In the genomic region with DNA sequence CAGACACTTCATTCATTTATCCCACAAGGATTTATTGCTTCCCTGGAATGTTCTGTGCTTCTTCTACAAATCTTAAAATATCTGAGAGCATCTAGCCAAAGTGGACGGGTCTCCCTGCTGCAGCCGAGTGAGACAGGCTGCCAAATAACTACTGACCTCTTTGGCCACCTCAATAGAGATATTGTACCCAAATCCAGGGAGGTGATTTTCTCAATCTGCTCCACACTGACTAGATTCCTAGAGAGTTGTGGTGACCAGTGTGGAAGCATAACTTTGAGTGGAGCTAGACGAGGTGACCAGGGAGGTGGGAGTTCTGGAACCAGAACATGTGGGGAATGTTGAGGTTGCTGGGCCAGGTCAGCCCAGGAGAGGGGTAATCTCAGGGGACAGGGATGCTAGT, we compare ENCODE assay signal across 7 cellular contexts.
"Had no signal": no experiment of that assay in that cellular context is flagged by ENCODE, and none has a peak within 500 bp of the region (broad histone marks: within the 10 kb centered on the region; RNA-seq: fewer than 3 reads in every experiment).

No MANE protein-coding gene starts in this region.

- DNase-seq: GDM1, GF-D8 had no signal

- ATAC-seq: GM12878 had no signal

- H3K4me3 ChIP-seq: GM12878 had no signal

- FAIRE-seq: G401.6, GM12878, GM12892, GM18507, GM19239 had no signal
